8 cellular contexts compared by ENCODE assay signal in genomic region chr15:70763120-70763949, GRCh38. TPM values are rescaled to one million over a fixed set of nuclear protein-coding genes. Genes with fewer than 3 reads are reported as not detected.
DNase-seq lines count a peak whose midpoint lies in the region; ATAC-seq, FAIRE-seq and TF ChIP-seq lines count a peak whose summit lies in the region.

Gene UACA (minus strand): TSS chr15:70763558. CDS start chr15:70763407, 151 bp downstream.

- H4K20me1 ChIP-seq in OCI-LY7 (ENCODE audit: insufficient read depth, low read length): no peaks in the 10 kb centered on the region

- H3K4me3 ChIP-seq in bronchial epithelial cell (ENCODE audit: low read depth, low read length) (peak within 1 kb of the TSS; percentile 95), iPS-18c (ENCODE audit: insufficient read depth, low read depth, low read length) (peak within 1 kb of the TSS; percentile 84), skeletal muscle cell (ENCODE audit: low read depth, low read length) (peak within 1 kb of the TSS; percentile 94), OCI-LY7 (ENCODE audit: low read depth, low read length, poor library complexity, severe bottlenecking) (no peak within 1 kb of the TSS)

- POLR2A ChIA-PET in WTC11 (lab: Charles Lee): no interaction called here
- POLR2A ChIA-PET in OCI-LY7 (lab: Charles Lee): no interaction called here

- H3K79me2 ChIP-seq in OCI-LY7 (ENCODE audit: insufficient read depth, low read depth, low read length): no peaks in the 10 kb centered on the region

- DNase-seq in NCI-H2107 (lab: John Stamatoyannopoulos, UW): peak; percentile 74
- DNase-seq in WTC11 (ENCODE audit: low spot score): peak; percentile 99
- peak; percentile 91 for DNase-seq in bronchial epithelial cell (ENCODE audit: low read depth)
- DNase-seq in skeletal muscle cell (ENCODE audit: low read depth): peak; percentile 89
- DNase-seq in OCI-LY7 (ENCODE audit: low spot score): no peak

- H3K4me1 ChIP-seq in OCI-LY7 (ENCODE audit: insufficient read depth, low read length, poor library complexity, severe bottlenecking): no peaks in the 10 kb centered on the region

- H3K4me1 Mint-ChIP-seq in WTC11: peaks cover 41% of the 10 kb centered on the region

- no peak within 1 kb of the TSS for H3K4me2 ChIP-seq in OCI-LY7 (ENCODE audit: low read length)

- no peaks in the 10 kb centered on the region for H3K9me3 ChIP-seq in iPS-18c (ENCODE audit: control insufficient read depth, insufficient read depth, low read length)
- no peaks in the 10 kb centered on the region for H3K9me3 ChIP-seq in OCI-LY7 (ENCODE audit: low read length)

- intact Hi-C loops in OCI-LY7 (cut with micrococcal nuclease; ENCODE audit: unreplicated experiment): no loop called here

- H3K27me3 ChIP-seq in bronchial epithelial cell (ENCODE audit: control insufficient read depth, insufficient read depth, low read length): no peaks in the 10 kb centered on the region

- CTCF ChIA-PET in WTC11 (lab: Charles Lee): interaction anchor here (0.7 to 1.0 kb wide), 5 partner anchors 23 to 194 kb away, joined by 3 to 9 read pairs (median 4); no protein-coding TSS in a partner anchor
- CTCF ChIA-PET in OCI-LY7 (lab: Charles Lee; ENCODE audit: unreplicated experiment): no interaction called here

- peak within 1 kb of the TSS; percentile 84 for H3K4me3 Mint-ChIP-seq in WTC11

- TF ChIP-seq CTCF in WTC11 (IDR thresholded peaks at IDR 0.05): no peak
- no peak for TF ChIP-seq CTCF in bronchial epithelial cell (IDR thresholded peaks at IDR 0.05; ENCODE audit: insufficient read depth, low read length, severe bottlenecking)
- TF ChIP-seq CTCF in OCI-LY7 (conservative IDR thresholded peaks at IDR 0.05; ENCODE audit: low read length): no peak

- no TSS peak for BruUV-seq in OCI-LY7 (replicated peaks; lab: Mats Ljungman, UMichigan)

- H3K36me3 Mint-ChIP-seq in WTC11: no peaks in the 10 kb centered on the region

- no peak within 1 kb of the TSS for H2AFZ ChIP-seq in OCI-LY7 (ENCODE audit: low read length)

- no peak within 1 kb of the TSS for H3K27ac ChIP-seq in OCI-LY7 (ENCODE audit: low read depth, low read length, poor library complexity, severe bottlenecking)

- ATAC-seq in GM18498 (IDR thresholded peaks at IDR 0.05; ENCODE audit: unreplicated experiment): peak; percentile 95
- ATAC-seq in HG03039 (IDR thresholded peaks at IDR 0.05; ENCODE audit: unreplicated experiment): peak; percentile 82
- ATAC-seq in WTC11: peak; percentile 93

- H3K27me3 Mint-ChIP-seq in WTC11 (ENCODE audit: low read depth): peaks cover 3% of the 10 kb centered on the region; the same call in 1 of the 2 replicates

- H3K36me3 ChIP-seq in bronchial epithelial cell (ENCODE audit: control insufficient read depth, insufficient read depth, low read length) (no peaks in the 10 kb centered on the region), OCI-LY7 (ENCODE audit: insufficient read depth, low read length) (no peaks in the 10 kb centered on the region)

- peak; percentile 55 for FAIRE-seq in bronchial epithelial cell (lab: Jason Lieb, UNC)

- no peaks in the 10 kb centered on the region for H3K9me3 Mint-ChIP-seq in WTC11

- H3K27ac Mint-ChIP-seq in WTC11: peak within 1 kb of the TSS; percentile 91

- no peaks in the 10 kb centered on the region for H3K9me2 ChIP-seq in OCI-LY7 (ENCODE audit: insufficient read depth, low read length)

TF ChIP-seq in WTC11, 78 proteins besides CTCF, POLR2A, EP300 and RAD21 (continues in another document):
- TF ChIP-seq GTF2I (CRISPR knock-in tag; conservative IDR thresholded peaks at IDR 0.05) (no peak), ETV6 (CRISPR knock-in tag; IDR thresholded peaks at IDR 0.05) (peak; percentile 78), ZNF671 (CRISPR knock-in tag; IDR thresholded peaks at IDR 0.05) (no peak), JAZF1 (CRISPR knock-in tag; IDR thresholded peaks at IDR 0.05) (no peak), MLX (CRISPR knock-in tag; IDR thresholded peaks at IDR 0.05) (0 out of 2 replicates have a peak, but pooled peaks have one; percentile 40), ATF1 (CRISPR knock-in tag; IDR thresholded peaks at IDR 0.05) (no peak), TEAD1 (CRISPR knock-in tag; IDR thresholded peaks at IDR 0.05) (no peak), GABPB1 (CRISPR knock-in tag; IDR thresholded peaks at IDR 0.05) (peak; percentile 62; the same call in 1 of the 2 replicates), E2F5 (CRISPR knock-in tag; IDR thresholded peaks at IDR 0.05) (peak; percentile 90), PREB (CRISPR knock-in tag; IDR thresholded peaks at IDR 0.05; ENCODE audit: borderline replicate concordance) (0 out of 2 replicates have a peak, but pooled peaks have one; percentile 88), TP53 (CRISPR knock-in tag; IDR thresholded peaks at IDR 0.05) (no peak), TCF7 (CRISPR knock-in tag; IDR thresholded peaks at IDR 0.05; ENCODE audit: low read depth) (no peak), ZSCAN18 (CRISPR knock-in tag; IDR thresholded peaks at IDR 0.05) (no peak), AR (CRISPR knock-in tag; IDR thresholded peaks at IDR 0.05) (no peak), NR3C1 (CRISPR knock-in tag; conservative IDR thresholded peaks at IDR 0.05; ENCODE audit: low read depth) (no peak), HMGA2 (CRISPR knock-in tag; IDR thresholded peaks at IDR 0.05) (no peak), FOXP1 (CRISPR knock-in tag; IDR thresholded peaks at IDR 0.05; ENCODE audit: borderline replicate concordance) (0 out of 2 replicates have a peak, but pooled peaks have one; percentile 62), JUN (CRISPR knock-in tag; IDR thresholded peaks at IDR 0.05) (no peak)

RNA-seq across cellular contexts. Expression of gene UACA, which starts in this region (rescaled TPM):
- total RNA-seq in WTC11 (2021) (37.3 to 44.8 TPM (median 42.7 TPM) in 3 replicates), bronchial epithelial cell (18.2 and 30.5 TPM in 2 replicates), OCI-LY7 (2022) (not detected in 2 replicates)
- total RNA-seq in OCI-LY7 (2014; rRNA removed; shearing (Covaris generic)): not detected in 2 replicates

Comparison
In these comparisons a context has a peak if more than half of its experiments do, and no peak if none do; other contexts are left out.
1. RNA of gene UACA (total RNA-seq): 37.3 to 44.8 TPM in WTC11 and 18.2 to 30.5 TPM in bronchial epithelial cell; not detected in OCI-LY7; every median in the first group is over 10 times any median in the second.
2. Peak in every context shown above with its lines, with median percentiles within 50 percentile points of each other: ATAC-seq.